ENCODE assay signal across 10 cellular contexts in genomic region chr15:40238481-40238926, GRCh38. TPM values are rescaled to one million over a fixed set of nuclear protein-coding genes. Genes with fewer than 3 reads are reported as not detected.
DNase-seq lines count a peak whose midpoint lies in the region; ATAC-seq, FAIRE-seq and TF ChIP-seq lines count a peak whose summit lies in the region.
"Had no signal": no experiment of that assay in that cellular context is flagged by ENCODE, and none has a peak within 500 bp of the region (broad histone marks: within the 10 kb centered on the region; RNA-seq: fewer than 3 reads in every experiment).

No MANE protein-coding gene starts in this region.

- no peak overlapping the region for H2AFZ ChIP-seq in GM12878 (ENCODE audit: control insufficient read depth, low read depth, low read length)

- intact Hi-C loops in GM12878 (cut with micrococcal nuclease; ENCODE audit: unreplicated experiment) = no loop called here
- intact Hi-C loops in tibial artery (cut with DNase I; ENCODE audit: low total_unique reads) = no loop called here

- no peak for TF ChIP-seq EP300 in GM12878 (IDR thresholded peaks at IDR 0.05; ENCODE audit: borderline replicate concordance in 1 of 2, control insufficient read depth in 1 of 2, low read depth in 2 of 2, low read length in 2 of 2)

- no peak for FAIRE-seq in GM12878 (lab: Jason Lieb, UNC)
- FAIRE-seq: frontal cortex had no signal

- RAD21 ChIA-PET in GM12878 (lab: Charles Lee; ENCODE audit: unreplicated experiment) = interaction anchor here (0.6 to 1.7 kb wide), 5 partner anchors 21 to 559 kb away, joined by 3 to 6 read pairs (median 4); no protein-coding TSS in a partner anchor

- SMC1A ChIA-PET in GM12878 (lab: Charles Lee; ENCODE audit: uncharacterized antibody, unreplicated experiment) = interaction anchor here (0.6 to 1.5 kb wide), 4 partner anchors 28 to 193 kb away, joined by 3 to 7 read pairs (median 4); no protein-coding TSS in a partner anchor

- DNase-seq in activated naive CD8-positive, alpha-beta T cell treated with anti-CD3 and anti-CD28 coated beads, Interleukin-2, amount 10 ng/mL, durations not matched to agents 7 days and 5 days = no peak
- no peak for DNase-seq in activated naive CD8-positive, alpha-beta T cell treated with anti-CD3 and anti-CD28 coated beads for 36 hours
- DNase-seq in GM12878 (ENCODE audit: low read depth, low spot score) (no peak), left kidney (ENCODE audit: low read depth, low spot score) (peak; percentile 66), tibial artery (no peak)
- DNase-seq: DMS 273 treated with DMSO at 0.1 percent for 48 hours had no signal

- H3K36me3 Mint-ChIP-seq in activated naive CD8-positive, alpha-beta T cell treated with anti-CD3 and anti-CD28 coated beads, Interleukin-2, amount 10 ng/mL, durations not matched to agents 7 days and 5 days = peaks cover 1% of the 10 kb centered on the region
- H3K36me3 Mint-ChIP-seq in activated naive CD8-positive, alpha-beta T cell treated with anti-CD3 and anti-CD28 coated beads for 36 hours = no peaks in the 10 kb centered on the region

- 0% methylated on average over 5 of the region's 6 CpGs for WGBS in GM12878 (ENCODE audit: insufficient coverage, insufficient replicate concordance, low lambda C conversion rate, missing lambda C conversion rate)

- H3K9me3 Mint-ChIP-seq in activated naive CD8-positive, alpha-beta T cell treated with anti-CD3 and anti-CD28 coated beads, Interleukin-2, amount 10 ng/mL, durations not matched to agents 7 days and 5 days = no peaks in the 10 kb centered on the region
- H3K9me3 Mint-ChIP-seq in activated naive CD8-positive, alpha-beta T cell treated with anti-CD3 and anti-CD28 coated beads for 36 hours = no peaks in the 10 kb centered on the region

- H3K4me3 Mint-ChIP-seq in activated naive CD8-positive, alpha-beta T cell treated with anti-CD3 and anti-CD28 coated beads, Interleukin-2, amount 10 ng/mL, durations not matched to agents 7 days and 5 days = peak overlapping the region; percentile 8
- no peak overlapping the region for H3K4me3 Mint-ChIP-seq in activated naive CD8-positive, alpha-beta T cell treated with anti-CD3 and anti-CD28 coated beads for 36 hours

- H3K9ac ChIP-seq in GM12878 (ENCODE audit: control insufficient read depth, insufficient read depth, low read length) = no peak overlapping the region

- no peaks in the 10 kb centered on the region; a peak in 1 of 4 replicates for H3K27me3 ChIP-seq in GM12878 (replicated peaks in 1 of 2; ENCODE audit: control insufficient read depth in 2 of 2, insufficient read depth in 2 of 2, low read length in 1 of 2)
- H3K27me3 ChIP-seq in tibial artery = peaks cover 0 to 26% of the 10 kb centered on the region in 2 donors

- BruUV-seq in GM12878 (replicated peaks; lab: Mats Ljungman, UMichigan) = no TSS peak

- H4K20me1 ChIP-seq in GM12878 (ENCODE audit: control insufficient read depth, insufficient read depth) = no peaks in the 10 kb centered on the region

- peaks cover 10% of the 10 kb centered on the region for H3K4me1 ChIP-seq in GM12878 (ENCODE audit: control insufficient read depth, insufficient read depth, low read length)
- H3K4me1 ChIP-seq in tibial artery = peaks cover 0 to 24% (median 11%) of the 10 kb centered on the region in 4 donors

- peaks cover 12% of the 10 kb centered on the region for H3K4me1 Mint-ChIP-seq in activated naive CD8-positive, alpha-beta T cell treated with anti-CD3 and anti-CD28 coated beads, Interleukin-2, amount 10 ng/mL, durations not matched to agents 7 days and 5 days
- H3K4me1 Mint-ChIP-seq in activated naive CD8-positive, alpha-beta T cell treated with anti-CD3 and anti-CD28 coated beads for 36 hours = peaks cover 5% of the 10 kb centered on the region

- CTCF ChIA-PET in GM12878 (lab: Yijun Ruan, JAX) = interaction anchor here (0.8 to 2.2 kb wide), 8 partner anchors 9 to 193 kb away, joined by 3 to 15 read pairs (median 4); no protein-coding TSS in a partner anchor

- H3K36me3 ChIP-seq in GM12878 (ENCODE audit: control insufficient read depth in 2 of 2, insufficient read depth in 2 of 2, low read length in 1 of 2) (peaks cover 0 to 1% of the 10 kb centered on the region in 2 experiments; a peak in 1 of 4 replicates), tibial artery (no peaks in the 10 kb centered on the region)

- ATAC-seq in activated naive CD8-positive, alpha-beta T cell treated with anti-CD3 and anti-CD28 coated beads, Interleukin-2, amount 10 ng/mL, durations not matched to agents 7 days and 5 days (ENCODE audit: low read depth) = no peak
- ATAC-seq in GM12878 (peak; percentile 46; the same call in 1 of the 3 replicates), HG03097 (IDR thresholded peaks at IDR 0.05; ENCODE audit: low FRiP score, unreplicated experiment) (no peak), HG02938 (IDR thresholded peaks at IDR 0.05; ENCODE audit: unreplicated experiment) (no peak), GM19324 (IDR thresholded peaks at IDR 0.05; ENCODE audit: low FRiP score, unreplicated experiment) (no peak)

- H3K9me3 ChIP-seq in GM12878 (replicated peaks; ENCODE audit: control insufficient read depth, insufficient read depth, low read length) (no peaks in the 10 kb centered on the region), tibial artery (no peaks in the 10 kb centered on the region)

- POLR2A ChIA-PET in activated naive CD8-positive, alpha-beta T cell treated with anti-CD3 and anti-CD28 coated beads, Interleukin-2, amount 10 ng/mL, durations not matched to agents 7 days and 5 days (lab: Charles Lee) = interaction anchor here (0.5 to 1.5 kb wide), 2 partner anchors 21 to 28 kb away, joined by 3 to 4 read pairs; no protein-coding TSS in a partner anchor
- POLR2A ChIA-PET in GM12878 (lab: Charles Lee) = interaction anchor here (0.6 to 1.3 kb wide), 2 partner anchors 193 to 780 kb away, joined by 3 to 6 read pairs; no protein-coding TSS in a partner anchor

- H3K4me3 ChIP-seq in GM12878 = no peak overlapping the region
- H3K4me3 ChIP-seq in tibial artery = peak overlapping the region; percentile 8 to 44

- no peak overlapping the region for H3K27ac Mint-ChIP-seq in activated naive CD8-positive, alpha-beta T cell treated with anti-CD3 and anti-CD28 coated beads, Interleukin-2, amount 10 ng/mL, durations not matched to agents 7 days and 5 days
- H3K27ac Mint-ChIP-seq in activated naive CD8-positive, alpha-beta T cell treated with anti-CD3 and anti-CD28 coated beads for 36 hours = no peak overlapping the region

- TF ChIP-seq POLR2A in GM12878 (IDR thresholded peaks at IDR 0.05; ENCODE audit: low read depth, low read length) = no peak

- H3K27me3 Mint-ChIP-seq in activated naive CD8-positive, alpha-beta T cell treated with anti-CD3 and anti-CD28 coated beads, Interleukin-2, amount 10 ng/mL, durations not matched to agents 7 days and 5 days = peaks cover 20% of the 10 kb centered on the region
- H3K27me3 Mint-ChIP-seq in activated naive CD8-positive, alpha-beta T cell treated with anti-CD3 and anti-CD28 coated beads for 36 hours = peaks cover 31% of the 10 kb centered on the region

- no peaks in the 10 kb centered on the region for H3K79me2 ChIP-seq in GM12878 (ENCODE audit: control insufficient read depth, insufficient read depth, low read length)

- H3K4me2 ChIP-seq in GM12878 (ENCODE audit: control insufficient read depth, insufficient read depth) = peak overlapping the region; percentile 73

- TF ChIP-seq CTCF in GM12878 (IDR thresholded peaks at IDR 0.05 in 2 of 3, conservative IDR thresholded peaks at IDR 0.05 in 1 of 3; ENCODE audit: control insufficient read depth in 2 of 3, extremely low read depth in 1 of 3, insufficient read depth in 1 of 3, low read depth in 3 of 3, low read length in 3 of 3) = no peak
- TF ChIP-seq CTCF in tibial artery (IDR thresholded peaks at IDR 0.05) = no peak

- no peak for TF ChIP-seq RAD21 in GM12878 (IDR thresholded peaks at IDR 0.05; ENCODE audit: insufficient read depth, low read depth, low read length)

- H3K27ac ChIP-seq in GM12878 (ENCODE audit: control insufficient read depth, insufficient read depth) (no peak overlapping the region), tibial artery (no peak overlapping the region)

- in situ Hi-C loops in GM12878 (cut with MboI) = no loop called here

RNA-seq across cellular contexts. Expression of gene PAK6, which starts 0.4 kb away (rescaled TPM):
- total RNA-seq in activated naive CD8-positive, alpha-beta T cell treated with anti-CD3 and anti-CD28 coated beads, Interleukin-2, amount 10 ng/mL, durations not matched to agents 7 days and 5 days = 1 to 10 TPM in 1 of 2 experiments, under 1 TPM in 1; 0.91 to 1.3 TPM
- under 1 TPM; 0.18 to 0.35 TPM for total RNA-seq in activated naive CD8-positive, alpha-beta T cell treated with anti-CD3 and anti-CD28 coated beads for 36 hours
- total RNA-seq in GM12878 (2013; cell fraction: nucleolus; rRNA removed) = 2.2 and 2.5 TPM in 2 replicates
- total RNA-seq in GM12878 (2014; rRNA removed) (0.40 and 1.2 TPM in 2 replicates), GM12878 (2014; rRNA removed; fragmentation: Illumina TruSeq; extraction: Trizol) (0.14 and 0.36 TPM in 2 replicates), GM12878 (2021) (0.59 and 0.77 TPM in 2 replicates)
- 0.14 TPM for polyA plus RNA-seq in GM12878 (2011; ENCODE audit: low read depth)
- polyA plus RNA-seq in GM12878 (2011; rRNA removed) (0.03 and 0.07 TPM in 2 replicates), GM12878 (2014; fragmentation: Illumina TruSeq; extraction: Trizol) (0.16 and 0.25 TPM in 2 replicates), GM12878 (2014; fragmentation: Nextera tagmentation; extraction: Ambion mirVana) (under 1 TPM in 1 of 2 experiments, not detected in 1; 0.07 TPM), GM12878 (2014; rRNA removed) (0.92 and 1.3 TPM in 2 replicates), GM12878 (2016; fragmentation: Nextera tagmentation; extraction: Ambion mirVana) (under 1 TPM in 1 of 2 experiments, not detected in 1; 0.27 TPM)
- 0.28 and 0.38 TPM in 2 replicates for polyA plus RNA-seq in GM12878 (2011; cell fraction: cytosol; rRNA removed)
- 0.15 and 0.51 TPM in 2 replicates for polyA plus RNA-seq in GM12878 (2011; cell fraction: nucleus; rRNA removed)
- polyA plus RNA-seq in GM12878 (2012) = 0.27 and 0.30 TPM in 2 replicates
- polyA minus RNA-seq in GM12878 (2011; rRNA and poly(A)+ RNA removed) = 0.26 and 0.37 TPM in 2 replicates
- not detected in 2 replicates for polyA minus RNA-seq in GM12878 (2011; cell fraction: cytosol; rRNA and poly(A)+ RNA removed)
- polyA minus RNA-seq in GM12878 (2011; cell fraction: nucleus; rRNA and poly(A)+ RNA removed) = 0.73 and 1.3 TPM in 2 replicates

RNA-seq across cellular contexts. Expression of gene ANKRD63, which starts 44.4 kb away (rescaled TPM):
- under 1 TPM in 1 of 2 experiments, not detected in 1; 0.26 TPM for total RNA-seq in activated naive CD8-positive, alpha-beta T cell treated with anti-CD3 and anti-CD28 coated beads, Interleukin-2, amount 10 ng/mL, durations not matched to agents 7 days and 5 days
- total RNA-seq in activated naive CD8-positive, alpha-beta T cell treated with anti-CD3 and anti-CD28 coated beads for 36 hours = not detected
- not detected in 2 replicates for total RNA-seq in GM12878 (2013; cell fraction: nucleolus; rRNA removed)
- total RNA-seq in GM12878 (2014; rRNA removed) = not detected in 2 replicates
- not detected in 2 replicates for total RNA-seq in GM12878 (2014; rRNA removed; fragmentation: Illumina TruSeq; extraction: Trizol)
- total RNA-seq in GM12878 (2021) = not detected in 2 replicates
- polyA plus RNA-seq in GM12878 (2011; ENCODE audit: low read depth) = not detected
- polyA plus RNA-seq in GM12878 (2011; rRNA removed) = not detected in 2 replicates
- not detected in 2 replicates for polyA plus RNA-seq in GM12878 (2011; cell fraction: cytosol; rRNA removed)
- polyA plus RNA-seq in GM12878 (2011; cell fraction: nucleus; rRNA removed) = not detected in 2 replicates
- polyA plus RNA-seq in GM12878 (2012) = not detected in 2 replicates
- not detected in 2 replicates for polyA plus RNA-seq in GM12878 (2014; fragmentation: Illumina TruSeq; extraction: Trizol)
- not detected for polyA plus RNA-seq in GM12878 (2014; fragmentation: Nextera tagmentation; extraction: Ambion mirVana)
- not detected in 2 replicates for polyA plus RNA-seq in GM12878 (2014; rRNA removed)
- polyA plus RNA-seq in GM12878 (2016; fragmentation: Nextera tagmentation; extraction: Ambion mirVana) = not detected
- not detected in 2 replicates for polyA minus RNA-seq in GM12878 (2011; rRNA and poly(A)+ RNA removed)
- polyA minus RNA-seq in GM12878 (2011; cell fraction: cytosol; rRNA and poly(A)+ RNA removed) = not detected in 2 replicates
- not detected in 2 replicates for polyA minus RNA-seq in GM12878 (2011; cell fraction: nucleus; rRNA and poly(A)+ RNA removed)
